8 cellular contexts compared by ENCODE assay signal in genomic region chr12:58540480-58541299, GRCh38.
DNase-seq lines count a peak whose midpoint lies in the region; ATAC-seq and TF ChIP-seq lines count a peak whose summit lies in the region.

No MANE protein-coding gene starts in this region.

- H3K4me3 Mint-ChIP-seq in glutamatergic neuron (ENCODE audit: unreplicated experiment), result no peak overlapping the region

- H3K4me1 Mint-ChIP-seq in glutamatergic neuron (ENCODE audit: low read depth, unreplicated experiment), result peaks cover 2% of the 10 kb centered on the region

- no peaks in the 10 kb centered on the region for H3K36me3 Mint-ChIP-seq in glutamatergic neuron (ENCODE audit: unreplicated experiment)

- peak; percentile 53 for TF ChIP-seq CTCF in glutamatergic neuron (IDR thresholded peaks at IDR 0.05; ENCODE audit: partially characterized antibody, unreplicated experiment)

- H3K27me3 Mint-ChIP-seq in glutamatergic neuron (ENCODE audit: unreplicated experiment), result peaks cover 1% of the 10 kb centered on the region

- DNase-seq in stimulated activated CD4-positive, alpha-beta T cell treated with anti-CD3 and anti-CD28 coated beads, Interleukin-15, amount 100 ng/mL, for 24 hours, result peak; percentile 27
- DNase-seq in stimulated activated CD4-positive, alpha-beta T cell treated with anti-CD3 and anti-CD28 coated beads, Interleukin-4, amount 100 ng/mL, for 4 hours, result no peak
- DNase-seq in NCI-H2171 treated with DMSO at 0.1 percent for 48 hours (lab: John Stamatoyannopoulos, UW), result peak; percentile 91
- peak; percentile 12 to 30 for DNase-seq in activated CD4-positive, alpha-beta T cell treated with anti-CD3 and anti-CD28 coated beads, Interleukin-2, amount 50 U/mL, for 48 hours
- peak; percentile 85 for DNase-seq in glutamatergic neuron
- peak; percentile 75 for DNase-seq in pons (ENCODE audit: low spot score)

- peak; percentile 64 for ATAC-seq in HG03025 (IDR thresholded peaks at IDR 0.05; ENCODE audit: low FRiP score, unreplicated experiment)
- ATAC-seq in HG03039 (IDR thresholded peaks at IDR 0.05; ENCODE audit: unreplicated experiment), result no peak

- H3K9me3 Mint-ChIP-seq in glutamatergic neuron (ENCODE audit: unreplicated experiment), result no peaks in the 10 kb centered on the region

- no peak overlapping the region for H3K27ac Mint-ChIP-seq in glutamatergic neuron (ENCODE audit: unreplicated experiment)

Comparison
In these comparisons a context has a peak if more than half of its experiments do, and no peak if none do; other contexts are left out.
1. DNase-seq: peak in stimulated activated CD4-positive, alpha-beta T cell treated with anti-CD3 and anti-CD28 coated beads, Interleukin-15, amount 100 ng/mL, for 24 hours (single experiment), NCI-H2171 treated with DMSO at 0.1 percent for 48 hours (single experiment), activated CD4-positive, alpha-beta T cell treated with anti-CD3 and anti-CD28 coated beads, Interleukin-2, amount 50 U/mL, for 48 hours (2 of 2), glutamatergic neuron (single experiment) and pons (single experiment); none in stimulated activated CD4-positive, alpha-beta T cell treated with anti-CD3 and anti-CD28 coated beads, Interleukin-4, amount 100 ng/mL, for 4 hours (0 of 2).